Comparison of ENCODE assay signal across 37 cellular contexts in the genomic region with DNA sequence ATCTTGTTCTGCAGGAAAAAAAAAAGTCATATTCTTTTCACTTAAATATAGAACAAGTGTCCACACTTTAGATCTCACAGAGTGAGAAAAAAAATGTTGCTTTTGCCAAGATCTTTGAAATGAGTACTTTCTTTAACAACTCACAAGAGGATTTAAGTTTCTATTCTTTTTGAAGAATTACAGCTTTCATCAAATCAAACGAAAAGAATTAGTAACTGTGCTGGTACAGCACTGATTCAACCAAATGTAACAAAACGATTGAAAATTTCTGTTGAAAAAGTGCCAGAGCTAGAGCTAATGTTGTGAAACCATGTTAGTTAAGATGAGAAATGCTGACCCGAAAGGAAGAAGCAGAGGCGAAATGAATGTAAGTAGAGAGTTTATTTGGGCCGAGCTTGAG.
"Had no signal": no experiment of that assay in that cellular context is flagged by ENCODE, and none has a peak within 500 bp of the region (broad histone marks: within the 10 kb centered on the region; RNA-seq: fewer than 3 reads in every experiment).

No MANE protein-coding gene starts in this region.

- H3K27me3 Mint-ChIP-seq: activated B cell treated with CpG ODN at 0.5 μM for 24 hours; activated CD4-positive, alpha-beta memory T cell treated with anti-CD3 and anti-CD28 coated beads for 36 hours; activated CD4-positive, alpha-beta T cell treated with anti-CD3 and anti-CD28 coated beads, Interleukin-2, amount 10 ng/mL, durations not matched to agents 24 days and 14 days; activated CD8-positive, alpha-beta T cell treated with anti-CD3 and anti-CD28 coated beads for 36 hours; activated naive CD8-positive, alpha-beta T cell treated with anti-CD3 and anti-CD28 coated beads for 36 hours; activated T-helper 17 cell treated with anti-CD3 and anti-CD28 coated beads, Interleukin-2, amount 50 U/mL, for 72 hours had no signal

- H3K36me3 ChIP-seq: adrenal gland, brain microvascular endothelial cell, breast epithelium had no signal

- H3K9me3 ChIP-seq: adrenal gland, body of pancreas had no signal

- H3K4me3 Mint-ChIP-seq: activated B cell treated with CpG ODN at 0.5 μM for 24 hours; activated CD4-positive, alpha-beta memory T cell treated with anti-CD3 and anti-CD28 coated beads for 36 hours; activated CD4-positive, alpha-beta T cell treated with anti-CD3 and anti-CD28 coated beads, Interleukin-2, amount 10 ng/mL, durations not matched to agents 24 days and 14 days; activated CD8-positive, alpha-beta T cell treated with anti-CD3 and anti-CD28 coated beads for 36 hours; activated naive CD4-positive, alpha-beta T cell treated with anti-CD3 and anti-CD28 coated beads for 36 hours; activated naive CD8-positive, alpha-beta T cell treated with anti-CD3 and anti-CD28 coated beads for 36 hours; activated T-cell treated with anti-CD3 and anti-CD28 coated beads, Interleukin-2, amount 50 U/mL, for 4 hours; activated T-cell treated with anti-CD3 and anti-CD28 coated beads, Interleukin-2, amount 50 U/mL, for 72 hours; activated T-helper 1 cell treated with anti-CD3 and anti-CD28 coated beads, Interleukin-12 subunit alpha, Interleukin-12 subunit beta, Interleukin-2, Interleukin-4 antibody, amounts not matched to agents 30 ng/mL and 10 ng/mL and 1 ng/mL, durations not matched to agents 14 hours and 24 hours and 36 hours; activated T-helper 17 cell treated with anti-CD3 and anti-CD28 coated beads, Interleukin-2, amount 50 U/mL, for 72 hours; T-helper 1 cell treated with Interleukin-12 subunit alpha and Interleukin-12 subunit beta and Interleukin-4 antibody, amounts not matched to agents 30 μg/mL and 1 μg/mL, for 36 hours; T-helper 2 cell treated with Interferon-gamma antibody and Interleukin-4, amounts not matched to agents 5 μg/mL and 100 μg/mL, for 36 hours had no signal

- H3K4me1 ChIP-seq: breast epithelium had no signal

- H3K27ac Mint-ChIP-seq: activated B cell treated with CpG ODN at 0.5 μM for 24 hours; activated CD4-positive, alpha-beta memory T cell treated with anti-CD3 and anti-CD28 coated beads for 36 hours; activated CD4-positive, alpha-beta T cell treated with anti-CD3 and anti-CD28 coated beads, Interleukin-2, amount 10 ng/mL, durations not matched to agents 24 days and 14 days; activated CD8-positive, alpha-beta T cell treated with anti-CD3 and anti-CD28 coated beads for 36 hours; activated naive CD4-positive, alpha-beta T cell treated with anti-CD3 and anti-CD28 coated beads for 36 hours; activated naive CD4-positive, alpha-beta T cell treated with anti-CD3 and anti-CD28 coated beads, Interleukin-2, amount 50 U/mL, for 72 hours; activated naive CD8-positive, alpha-beta T cell treated with anti-CD3 and anti-CD28 coated beads for 36 hours; activated T-cell treated with anti-CD3 and anti-CD28 coated beads, Interleukin-2, amount 50 U/mL, for 72 hours; activated T-helper 1 cell treated with anti-CD3 and anti-CD28 coated beads, Interleukin-12 subunit alpha, Interleukin-12 subunit beta, Interleukin-2, Interleukin-4 antibody, amounts not matched to agents 30 ng/mL and 10 ng/mL and 1 ng/mL, durations not matched to agents 14 hours and 24 hours and 36 hours; activated T-helper 17 cell treated with anti-CD3 and anti-CD28 coated beads, Interleukin-2, amount 50 U/mL, for 72 hours; T-helper 1 cell treated with Interleukin-12 subunit alpha and Interleukin-12 subunit beta and Interleukin-4 antibody, amounts not matched to agents 30 μg/mL and 1 μg/mL, for 36 hours; T-helper 2 cell treated with Interferon-gamma antibody and Interleukin-4, amounts not matched to agents 5 μg/mL and 100 μg/mL, for 36 hours had no signal

- H3K27ac ChIP-seq: adrenal gland, body of pancreas, brain microvascular endothelial cell, breast epithelium, VCaP had no signal

- H3K4me1 Mint-ChIP-seq: activated B cell treated with CpG ODN at 0.5 μM for 24 hours; activated CD4-positive, alpha-beta T cell treated with anti-CD3 and anti-CD28 coated beads, Interleukin-2, amount 10 ng/mL, durations not matched to agents 24 days and 14 days; activated naive CD8-positive, alpha-beta T cell treated with anti-CD3 and anti-CD28 coated beads for 36 hours; activated T-helper 17 cell treated with anti-CD3 and anti-CD28 coated beads, Interleukin-2, amount 50 U/mL, for 72 hours had no signal

- FAIRE-seq: astrocyte, TTC549 had no signal

- DNase-seq: activated B cell treated with CpG ODN at 0.5 μM for 24 hours; activated CD4-positive, alpha-beta memory T cell treated with anti-CD3 and anti-CD28 coated beads for 36 hours; activated CD4-positive, alpha-beta T cell treated with anti-CD3 and anti-CD28 coated beads for 4 hours; activated CD4-positive, alpha-beta T cell treated with anti-CD3 and anti-CD28 coated beads, Interleukin-2, amount 10 ng/mL, durations not matched to agents 24 days and 14 days; activated CD4-positive, alpha-beta T cell treated with anti-CD3 and anti-CD28 coated beads, Interleukin-2, amount 50 U/mL, for 1 hour; activated CD4-positive, alpha-beta T cell treated with anti-CD3 and anti-CD28 coated beads, Interleukin-2, amount 50 U/mL, for 4 hours; activated CD4-positive, CD25-positive, alpha-beta regulatory T cell treated with anti-CD3 and anti-CD28 coated beads, Interleukin-2, amount 50 U/mL, for 72 hours; activated CD8-positive, alpha-beta memory T cell treated with anti-CD3 and anti-CD28 coated beads, Interleukin-2, amount 50 U/mL, for 4 hours; activated CD8-positive, alpha-beta T cell treated with anti-CD3 and anti-CD28 coated beads for 36 hours; activated effector memory CD4-positive, alpha-beta T cell treated with anti-CD3 and anti-CD28 coated beads, Interleukin-2, amount 50 U/mL, for 16 hours; activated gamma-delta T cell treated with Interleukin-2 at 50 U/mL for 16 hours; activated naive CD4-positive, alpha-beta T cell; activated naive CD4-positive, alpha-beta T cell treated with anti-CD3 and anti-CD28 coated beads for 36 hours; activated naive CD4-positive, alpha-beta T cell treated with anti-CD3 and anti-CD28 coated beads, Interleukin-2, amount 50 U/mL, for 16 hours; activated naive CD8-positive, alpha-beta T cell treated with anti-CD3 and anti-CD28 coated beads for 36 hours; activated T-cell treated with anti-CD3 and anti-CD28 coated beads for 4 hours; activated T-cell treated with anti-CD3 and anti-CD28 coated beads, Interleukin-2, amount 50 U/mL, for 1 hour; activated T-cell treated with anti-CD3 and anti-CD28 coated beads, Interleukin-2, amount 50 U/mL, for 4 hours; activated T-cell treated with anti-CD3 and anti-CD28 coated beads, Interleukin-2, amount 50 U/mL, for 72 hours; adrenal gland; amniotic stem cell; aorta; body of pancreas; brain microvascular endothelial cell; central memory CD4-positive, alpha-beta T cell; T-helper 1 cell; T-helper 2 cell; T-helper 9 cell had no signal

- H3K36me3 Mint-ChIP-seq: activated CD4-positive, alpha-beta memory T cell treated with anti-CD3 and anti-CD28 coated beads for 36 hours; activated naive CD4-positive, alpha-beta T cell treated with anti-CD3 and anti-CD28 coated beads, Interleukin-2, amount 50 U/mL, for 72 hours; activated naive CD8-positive, alpha-beta T cell treated with anti-CD3 and anti-CD28 coated beads for 36 hours had no signal

- H3K4me3 ChIP-seq: adrenal gland, body of pancreas, breast epithelium had no signal

- H3K27me3 ChIP-seq: adrenal gland, body of pancreas, brain microvascular endothelial cell, breast epithelium had no signal
